ENCODE assay signal across 8 cellular contexts in genomic region chr3:130276203-130276803, GRCh38.
A peak's percentile ranks its signal among the peaks of the same experiment; 100 is the strongest.
DNase-seq lines count a peak whose midpoint lies in the region; ATAC-seq and TF ChIP-seq lines count a peak whose summit lies in the region.

No MANE protein-coding gene starts in this region.

- peak; percentile 26 for ATAC-seq in activated T-helper 17 cell treated with anti-CD3 and anti-CD28 coated beads, Interleukin-2, amount 50 U/mL, for 72 hours (replicated peaks)
- peak; percentile 60 for ATAC-seq in right cardiac atrium
- ATAC-seq in HG03520 (IDR thresholded peaks at IDR 0.05; ENCODE audit: unreplicated experiment): no peak

- no peak overlapping the region for H3K9ac ChIP-seq in smooth muscle cell (ENCODE audit: low read depth)

- peak overlapping the region; percentile 53 for H3K4me2 ChIP-seq in smooth muscle cell

- H3K36me3 ChIP-seq in smooth muscle cell (ENCODE audit: low read depth): no peaks in the 10 kb centered on the region

- no peaks in the 10 kb centered on the region for H3K36me3 Mint-ChIP-seq in HFFc6 (ENCODE audit: low read depth)
- no peaks in the 10 kb centered on the region for H3K36me3 Mint-ChIP-seq in activated T-helper 17 cell treated with anti-CD3 and anti-CD28 coated beads, Interleukin-2, amount 50 U/mL, for 72 hours (ENCODE audit: low read depth)

- H3K79me2 ChIP-seq in smooth muscle cell (ENCODE audit: low read depth): no peaks in the 10 kb centered on the region

- H3K27ac Mint-ChIP-seq in HFFc6: no peak overlapping the region
- H3K27ac Mint-ChIP-seq in activated T-helper 17 cell treated with anti-CD3 and anti-CD28 coated beads, Interleukin-2, amount 50 U/mL, for 72 hours: no peak overlapping the region

- peak overlapping the region; percentile 45 for H2AFZ ChIP-seq in smooth muscle cell (ENCODE audit: low read depth)

- no peaks in the 10 kb centered on the region for H3K27me3 ChIP-seq in right cardiac atrium (ENCODE audit: control insufficient read depth, insufficient read depth)
- no peaks in the 10 kb centered on the region for H3K27me3 ChIP-seq in smooth muscle cell (ENCODE audit: low read depth)

- H3K4me1 ChIP-seq in right cardiac atrium (ENCODE audit: control insufficient read depth, insufficient read depth, low read length) (no peaks in the 10 kb centered on the region), smooth muscle cell (ENCODE audit: low read depth) (no peaks in the 10 kb centered on the region)

- H3K9me3 Mint-ChIP-seq in HFFc6: no peaks in the 10 kb centered on the region
- no peaks in the 10 kb centered on the region for H3K9me3 Mint-ChIP-seq in activated T-helper 17 cell treated with anti-CD3 and anti-CD28 coated beads, Interleukin-2, amount 50 U/mL, for 72 hours

- no peaks in the 10 kb centered on the region for H4K20me1 ChIP-seq in smooth muscle cell (ENCODE audit: low read depth)

- peak; percentile 62 for DNase-seq in EH (ENCODE audit: low read depth)
- peak; percentile 55 for DNase-seq in HFFc6
- DNase-seq in NCI-H2171 (lab: John Stamatoyannopoulos, UW): peak; percentile 18
- no peak for DNase-seq in right cardiac atrium
- DNase-seq in smooth muscle cell (lab: John Stamatoyannopoulos, UW; ENCODE audit: unreplicated experiment): no peak
- no peak for DNase-seq in activated T-cell treated with anti-CD3 and anti-CD28 coated beads, Interleukin-2, amount 50 U/mL, for 1 hour

- no peaks in the 10 kb centered on the region for H3F3A ChIP-seq in smooth muscle cell (ENCODE audit: low read depth)

- TF ChIP-seq CTCF in HFFc6 (IDR thresholded peaks at IDR 0.05): peak; percentile 88
- TF ChIP-seq CTCF in smooth muscle cell (IDR thresholded peaks at IDR 0.05; ENCODE audit: borderline replicate concordance, insufficient read depth, poor library complexity, severe bottlenecking): peak; percentile 92

- H3K4me3 ChIP-seq in right cardiac atrium (ENCODE audit: low read length): no peak overlapping the region
- H3K4me3 ChIP-seq in smooth muscle cell: no peak overlapping the region

- no peak overlapping the region for H3K4me3 Mint-ChIP-seq in HFFc6
- no peak overlapping the region for H3K4me3 Mint-ChIP-seq in activated T-helper 17 cell treated with anti-CD3 and anti-CD28 coated beads, Interleukin-2, amount 50 U/mL, for 72 hours

- no peak overlapping the region for H3K27ac ChIP-seq in right cardiac atrium (ENCODE audit: low read length)
- no peak overlapping the region for H3K27ac ChIP-seq in smooth muscle cell (ENCODE audit: low read depth)

- H3K27me3 Mint-ChIP-seq in HFFc6 (ENCODE audit: insufficient read depth): peaks cover 5% of the 10 kb centered on the region
- H3K27me3 Mint-ChIP-seq in activated T-helper 17 cell treated with anti-CD3 and anti-CD28 coated beads, Interleukin-2, amount 50 U/mL, for 72 hours: peaks cover 20% of the 10 kb centered on the region

- WGBS in right cardiac atrium: 12% methylated on average over 8 of the region's 8 CpGs
- 21% methylated on average over 8 of the region's 8 CpGs for WGBS in smooth muscle cell (ENCODE audit: low lambda C conversion rate)

- H3K9me3 ChIP-seq in right cardiac atrium (ENCODE audit: control insufficient read depth, low read length) (no peaks in the 10 kb centered on the region), smooth muscle cell (replicated peaks; ENCODE audit: low read depth) (no peaks in the 10 kb centered on the region)

- intact Hi-C loops in right cardiac atrium (cut with DNase I): no loop called here

- H3K4me1 Mint-ChIP-seq in HFFc6 (ENCODE audit: low read depth): no peaks in the 10 kb centered on the region
- H3K4me1 Mint-ChIP-seq in activated T-helper 17 cell treated with anti-CD3 and anti-CD28 coated beads, Interleukin-2, amount 50 U/mL, for 72 hours: no peaks in the 10 kb centered on the region

Comparison
In these comparisons a context has a peak if more than half of its experiments do, and no peak if none do; other contexts are left out.
1. DNase-seq: peak in EH (single experiment), HFFc6 (single experiment) and NCI-H2171 (single experiment); none in right cardiac atrium (0 of 3), smooth muscle cell (single experiment) and activated T-cell treated with anti-CD3 and anti-CD28 coated beads, Interleukin-2, amount 50 U/mL, for 1 hour (single experiment).